ENCODE assay signal across 8 cellular contexts in genomic region chrX:107716816-107717700, GRCh38. TPM values are rescaled to one million over a fixed set of nuclear protein-coding genes. Genes with fewer than 3 reads are reported as not detected.
DNase-seq lines count a peak whose midpoint lies in the region; ATAC-seq and TF ChIP-seq lines count a peak whose summit lies in the region.

No MANE protein-coding gene starts in this region.

- H3K4me3 ChIP-seq in lower leg skin (ENCODE audit: low read depth, poor library complexity, severe bottlenecking), result peak overlapping the region; percentile 78

- 5 to 31% methylated on average over 23 to 29 of the region's 29 CpGs for WGBS in lower leg skin, 2 donors

- peak in 1 of 2 donors; percentile 95 for TF ChIP-seq POLR2A in lower leg skin (IDR thresholded peaks at IDR 0.05)

- intact Hi-C loops in lower leg skin (cut with DNase I; ENCODE audit: low total_unique reads), result no loop called here

- peak; percentile 77 for ATAC-seq in HG02642 (IDR thresholded peaks at IDR 0.05; ENCODE audit: poor library complexity, unreplicated experiment)

- no peak for TF ChIP-seq CTCF in lower leg skin (IDR thresholded peaks at IDR 0.05)

- DNase-seq in NCI-H1092 treated with DMSO at 0.1 percent for 48 hours (lab: John Stamatoyannopoulos, UW) (peak; percentile 42), NCI-H1092 (lab: John Stamatoyannopoulos, UW) (no peak), NCI-H2107 (lab: John Stamatoyannopoulos, UW) (peak; percentile 41), dermis blood vessel endothelial cell (peak; percentile 81), lower leg skin (ENCODE audit: low spot score in 2 of 2) (peak; percentile 92 to 98)
- peak; percentile 76 to 77 for DNase-seq in activated CD4-positive, alpha-beta T cell treated with anti-CD3 and anti-CD28 coated beads, Interleukin-2, amount 50 U/mL, for 4 hours
- DNase-seq in stimulated activated CD4-positive, alpha-beta T cell treated with anti-CD3 and anti-CD28 coated beads, Interleukin-4, amount 100 ng/mL, for 48 hours (ENCODE audit: low read depth in 2 of 2), result peak; percentile 60 to 73

RNA-seq across cellular contexts. Expression of gene TSC22D3, which starts 58.5 kb away (rescaled TPM):
- total RNA-seq in dermis blood vessel endothelial cell (51.6 and 56.3 TPM in 2 replicates), lower leg skin (1,000 to 10,000 TPM in 1 of 4 donors, 100 to 1,000 TPM in 3; 474 to 1,005 (median 756) TPM)
